ENCODE assay signal across 21 cellular contexts in the genomic region with DNA sequence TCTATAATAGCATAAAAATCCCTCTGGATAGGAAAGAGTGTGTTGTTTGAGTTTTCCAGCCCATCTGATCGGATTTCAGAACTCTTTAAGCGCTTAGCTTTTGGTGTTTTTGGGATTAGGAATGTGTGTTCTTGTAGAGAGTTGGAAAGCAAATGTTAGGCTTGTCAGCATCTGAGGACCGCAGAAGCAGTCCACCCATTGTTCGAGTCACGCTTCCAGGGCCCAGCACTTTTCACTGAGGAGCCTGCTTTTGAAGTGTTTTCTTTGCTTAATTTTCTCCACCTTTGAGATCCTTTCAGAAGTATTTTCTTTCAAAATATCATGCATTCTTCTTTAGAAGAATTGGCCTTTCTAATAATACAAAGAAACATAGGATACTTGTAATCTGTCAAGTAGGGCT.
"Had no signal": no experiment of that assay in that cellular context is flagged by ENCODE, and none has a peak within 500 bp of the region (broad histone marks: within the 10 kb centered on the region; RNA-seq: fewer than 3 reads in every experiment).

No MANE protein-coding gene starts in this region.

- H3K27ac Mint-ChIP-seq: activated CD4-positive, alpha-beta memory T cell treated with anti-CD3 and anti-CD28 coated beads, Interleukin-2, amount 10 ng/mL, durations not matched to agents 7 days and 5 days; activated CD4-positive, alpha-beta T cell treated with anti-CD3 and anti-CD28 coated beads, Interleukin-2, amount 10 ng/mL, durations not matched to agents 24 days and 14 days; activated naive CD8-positive, alpha-beta T cell treated with anti-CD3 and anti-CD28 coated beads, Interleukin-2, amount 50 U/mL, for 24 hours; dendritic cell treated with granulocyte-macrophage colony-stimulating factor and Interleukin-4, amounts not matched to agents 40 ng/mL and 50 ng/mL, for 4 days; natural killer cell had no signal

- H3K4me1 ChIP-seq: body of pancreas, tibial artery had no signal

- H3K27me3 Mint-ChIP-seq: dendritic cell treated with granulocyte-macrophage colony-stimulating factor and Interleukin-4, amounts not matched to agents 40 ng/mL and 50 ng/mL, for 4 days had no signal

- H3K4me1 Mint-ChIP-seq: activated CD4-positive, alpha-beta memory T cell treated with anti-CD3 and anti-CD28 coated beads, Interleukin-2, amount 10 ng/mL, durations not matched to agents 7 days and 5 days; activated CD4-positive, alpha-beta T cell treated with anti-CD3 and anti-CD28 coated beads, Interleukin-2, amount 10 ng/mL, durations not matched to agents 24 days and 14 days; activated naive CD8-positive, alpha-beta T cell treated with anti-CD3 and anti-CD28 coated beads, Interleukin-2, amount 50 U/mL, for 24 hours; natural killer cell had no signal

- H3K9me3 ChIP-seq: body of pancreas, sigmoid colon, tibial artery had no signal

- H3K27me3 ChIP-seq: body of pancreas, sigmoid colon had no signal

- ATAC-seq: activated CD4-positive, CD25-positive, alpha-beta regulatory T cell treated with anti-CD3 and anti-CD28 coated beads, Interleukin-2, amount 50 U/mL, for 24 hours; activated naive CD8-positive, alpha-beta T cell treated with anti-CD3 and anti-CD28 coated beads, Interleukin-2, amount 50 U/mL, for 24 hours; body of pancreas; left ventricle myocardium superior; natural killer cell had no signal

- H3K27ac ChIP-seq: body of pancreas, tibial artery had no signal

- H3K36me3 ChIP-seq: sigmoid colon, tibial artery had no signal

- H3K4me3 Mint-ChIP-seq: activated CD4-positive, alpha-beta memory T cell treated with anti-CD3 and anti-CD28 coated beads, Interleukin-2, amount 10 ng/mL, durations not matched to agents 7 days and 5 days; activated CD4-positive, alpha-beta T cell treated with anti-CD3 and anti-CD28 coated beads, Interleukin-2, amount 10 ng/mL, durations not matched to agents 24 days and 14 days; activated naive CD8-positive, alpha-beta T cell treated with anti-CD3 and anti-CD28 coated beads, Interleukin-2, amount 50 U/mL, for 24 hours; dendritic cell treated with granulocyte-macrophage colony-stimulating factor and Interleukin-4, amounts not matched to agents 40 ng/mL and 50 ng/mL, for 4 days; natural killer cell had no signal

- H3K36me3 Mint-ChIP-seq: natural killer cell had no signal

- H3K4me3 ChIP-seq: body of pancreas, sigmoid colon, tibial artery had no signal

- DNase-seq: activated CD4-positive, alpha-beta memory T cell treated with anti-CD3 and anti-CD28 coated beads, Interleukin-2, amount 10 ng/mL, durations not matched to agents 7 days and 5 days; activated CD4-positive, alpha-beta T cell treated with anti-CD3 and anti-CD28 coated beads, Interleukin-2, amount 10 ng/mL, durations not matched to agents 24 days and 14 days; activated effector memory CD4-positive, alpha-beta T cell treated with anti-CD3 and anti-CD28 coated beads, Interleukin-2, amount 50 U/mL, for 16 hours; activated naive CD4-positive, alpha-beta T cell treated with anti-CD3 and anti-CD28 coated beads, Interleukin-2, amount 50 U/mL, for 16 hours; activated naive CD8-positive, alpha-beta T cell treated with anti-CD3 and anti-CD28 coated beads, Interleukin-2, amount 50 U/mL, for 24 hours; body of pancreas; effector CD8-positive, alpha-beta T cell; foreskin melanocyte; hippocampal formation; left ventricle myocardium superior; mammary epithelial cell; midbrain; natural killer cell; occipital lobe; retina; sigmoid colon; stimulated activated CD4-positive, alpha-beta T cell treated with anti-CD3 and anti-CD28 coated beads, Interleukin-4, amount 100 ng/mL, for 1 hour; stimulated activated naive CD4-positive, alpha-beta T cell; tibial artery had no signal

- H3K9me3 Mint-ChIP-seq: activated CD4-positive, alpha-beta memory T cell treated with anti-CD3 and anti-CD28 coated beads, Interleukin-2, amount 10 ng/mL, durations not matched to agents 7 days and 5 days; activated CD4-positive, alpha-beta T cell treated with anti-CD3 and anti-CD28 coated beads, Interleukin-2, amount 10 ng/mL, durations not matched to agents 24 days and 14 days; activated naive CD8-positive, alpha-beta T cell treated with anti-CD3 and anti-CD28 coated beads, Interleukin-2, amount 50 U/mL, for 24 hours; dendritic cell treated with granulocyte-macrophage colony-stimulating factor and Interleukin-4, amounts not matched to agents 40 ng/mL and 50 ng/mL, for 4 days; natural killer cell had no signal
